In the genomic region with DNA sequence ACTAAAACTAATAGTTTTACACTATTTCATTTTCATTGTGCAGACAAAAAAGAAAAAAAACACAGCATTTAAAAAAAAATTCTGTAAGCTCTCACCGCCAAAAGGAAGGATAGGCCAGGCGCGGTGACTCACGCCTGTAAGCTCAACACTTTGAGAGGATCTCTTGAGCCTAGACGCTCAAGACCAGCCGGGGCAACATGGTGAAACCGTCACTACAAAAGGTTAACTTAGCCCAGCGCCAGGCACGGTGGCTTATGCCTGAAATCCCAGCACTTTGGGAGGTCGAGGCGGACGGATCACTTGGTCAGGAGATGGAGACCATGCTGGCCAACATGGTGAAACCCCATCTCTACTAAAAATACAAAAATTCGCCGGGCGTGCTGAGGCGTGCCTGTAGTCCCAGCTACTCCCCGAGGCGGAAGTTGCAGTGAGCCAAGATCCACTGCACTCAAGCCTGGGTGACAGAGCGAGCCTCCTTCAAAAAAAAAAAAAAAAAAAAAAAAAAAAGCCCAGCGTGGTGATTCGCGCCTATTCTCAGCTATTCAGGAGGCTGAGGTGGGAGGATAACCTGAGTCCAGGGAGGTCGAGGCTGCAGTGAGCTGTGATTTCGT, we compare ENCODE assay signal across 8 cellular contexts. TPM values are rescaled to one million over a fixed set of nuclear protein-coding genes. Genes with fewer than 3 reads are reported as not detected.
DNase-seq lines count a peak whose midpoint lies in the region; ATAC-seq and TF ChIP-seq lines count a peak whose summit lies in the region.

No MANE protein-coding gene starts in this region.

- H3K4ac ChIP-seq in mesenchymal stem cell (ENCODE audit: low read depth in 1 of 2, low read length in 2 of 2): peak overlapping the region in 1 of 2 experiments; percentile 55

- H2BK120ac ChIP-seq in mesenchymal stem cell (ENCODE audit: low read depth, low read length): no peak overlapping the region

- ATAC-seq in CD4-positive, CD25-positive, alpha-beta regulatory T cell (ENCODE audit: low read depth in 2 of 2): no peak
- ATAC-seq in HG03457 (IDR thresholded peaks at IDR 0.05; ENCODE audit: unreplicated experiment) (no peak), HG02571 (IDR thresholded peaks at IDR 0.05; ENCODE audit: unreplicated experiment) (no peak)

- H3K27me3 Mint-ChIP-seq in CD4-positive, CD25-positive, alpha-beta regulatory T cell: peaks cover 18% of the 10 kb centered on the region

- no peaks in the 10 kb centered on the region for H3K27me3 ChIP-seq in CD4-positive, CD25-positive, alpha-beta regulatory T cell (ENCODE audit: control insufficient read depth, insufficient read depth, low read length)
- no peaks in the 10 kb centered on the region for H3K27me3 ChIP-seq in mesenchymal stem cell (ENCODE audit: control insufficient read depth in 1 of 2, insufficient read depth in 1 of 2, low read length in 2 of 2)

- peaks cover 35% of the 10 kb centered on the region for H3K4me1 ChIP-seq in CD4-positive, CD25-positive, alpha-beta regulatory T cell (ENCODE audit: control insufficient read depth, insufficient read depth, low read length, poor library complexity, severe bottlenecking)
- H3K4me1 ChIP-seq in mesenchymal stem cell (ENCODE audit: control insufficient read depth, insufficient read depth, low read depth, low read length): peaks cover 11% of the 10 kb centered on the region

- no peaks in the 10 kb centered on the region for H3K36me3 ChIP-seq in CD4-positive, CD25-positive, alpha-beta regulatory T cell (ENCODE audit: control insufficient read depth, insufficient read depth, low read length)
- H3K36me3 ChIP-seq in mesenchymal stem cell (ENCODE audit: control insufficient read depth in 1 of 2, insufficient read depth in 2 of 2, low read depth in 1 of 2, low read length in 2 of 2): no peaks in the 10 kb centered on the region

- peak overlapping the region; percentile 97 for H3K9ac ChIP-seq in mesenchymal stem cell (ENCODE audit: low read length)

- no peak for TF ChIP-seq CTCF in cardiac fibroblast (IDR thresholded peaks at IDR 0.05; ENCODE audit: low read depth, low read length)

- H3K36me3 Mint-ChIP-seq in CD4-positive, CD25-positive, alpha-beta regulatory T cell: peaks cover 5% of the 10 kb centered on the region

- H3K4me3 ChIP-seq in CD4-positive, CD25-positive, alpha-beta regulatory T cell (ENCODE audit: low read depth, low read length): peak overlapping the region; percentile 99
- H3K4me3 ChIP-seq in cardiac fibroblast (replicated peaks in 1 of 2; ENCODE audit: low read depth in 2 of 2, low read length in 2 of 2) (peak overlapping the region; percentile 59 to 81), mesenchymal stem cell (ENCODE audit: insufficient read depth in 1 of 2, low read depth in 1 of 2, low read length in 2 of 2) (peak overlapping the region in 1 of 2 experiments; percentile 97)

- peaks cover 9 to 50% (median 30%) of the 10 kb centered on the region in 4 donors for H3K4me1 Mint-ChIP-seq in CD4-positive, CD25-positive, alpha-beta regulatory T cell

- 88% methylated on average over 23 of the region's 24 CpGs for WGBS in mesenchymal stem cell

- no peak overlapping the region for H2BK15ac ChIP-seq in mesenchymal stem cell (ENCODE audit: low read depth, poor library complexity, severe bottlenecking)

- no peak overlapping the region for H2AFZ ChIP-seq in mesenchymal stem cell (ENCODE audit: low read depth, low read length)

- no peak overlapping the region for H4K8ac ChIP-seq in mesenchymal stem cell (ENCODE audit: low read length)

- H3K18ac ChIP-seq in mesenchymal stem cell (ENCODE audit: low read depth in 1 of 2, low read length in 2 of 2): no peak overlapping the region

- no peak overlapping the region for H3K4me2 ChIP-seq in mesenchymal stem cell (ENCODE audit: low read length, poor library complexity, severe bottlenecking)

- peak overlapping the region; percentile 99 for H3K27ac ChIP-seq in CD4-positive, CD25-positive, alpha-beta regulatory T cell (ENCODE audit: insufficient read depth, low read length, poor library complexity, severe bottlenecking)
- H3K27ac ChIP-seq in mesenchymal stem cell (ENCODE audit: low read length, poor library complexity, severe bottlenecking): no peak overlapping the region

- H3K27ac Mint-ChIP-seq in CD4-positive, CD25-positive, alpha-beta regulatory T cell: peak overlapping the region; percentile 98 to 99 (median 98)

- peaks cover 11% of the 10 kb centered on the region for H3K79me1 ChIP-seq in mesenchymal stem cell (replicated peaks; ENCODE audit: low read length, poor library complexity, severe bottlenecking)

- no peaks in the 10 kb centered on the region for H3K9me3 Mint-ChIP-seq in CD4-positive, CD25-positive, alpha-beta regulatory T cell

- no peak overlapping the region for H3K14ac ChIP-seq in mesenchymal stem cell (ENCODE audit: low read length in 2 of 2)

- peak overlapping the region in 1 of 2 experiments; percentile 85 for H3K23ac ChIP-seq in mesenchymal stem cell (ENCODE audit: low read length in 2 of 2)

- H3K4me3 Mint-ChIP-seq in CD4-positive, CD25-positive, alpha-beta regulatory T cell: peak overlapping the region; percentile 94 to 97 (median 96)

- peak overlapping the region; percentile 20 for H2AK5ac ChIP-seq in mesenchymal stem cell (ENCODE audit: low read length, severe bottlenecking)

- H3K9me3 ChIP-seq in CD4-positive, CD25-positive, alpha-beta regulatory T cell (ENCODE audit: control insufficient read depth in 2 of 2, low read length in 2 of 2): no peaks in the 10 kb centered on the region
- no peaks in the 10 kb centered on the region for H3K9me3 ChIP-seq in mesenchymal stem cell (ENCODE audit: control insufficient read depth, low read length)

- DNase-seq in CD4-positive, CD25-positive, alpha-beta regulatory T cell: peak; percentile 50 to 81 (median 60)
- DNase-seq in Kasumi-1 (lab: John Stamatoyannopoulos, UW) (peak; percentile 50 to 78), T1000 (lab: John Stamatoyannopoulos, UW) (peak; percentile 48), cardiac fibroblast (ENCODE audit: low read depth in 2 of 2) (peak in 1 of 2 donors; percentile 63), mesenchymal stem cell (peak; percentile 28)
- peak; percentile 20 to 34 for DNase-seq in stimulated activated CD8-positive, alpha-beta memory T cell treated with anti-CD3 and anti-CD28 coated beads, Interleukin-7, amount 100 ng/mL, for 4 hours (ENCODE audit: low read depth in 2 of 2)

- no peak overlapping the region for H2BK12ac ChIP-seq in mesenchymal stem cell (ENCODE audit: low read length in 2 of 2)

- no peak overlapping the region for H2BK5ac ChIP-seq in mesenchymal stem cell (ENCODE audit: low read depth, low read length, poor library complexity, severe bottlenecking)

- H4K91ac ChIP-seq in mesenchymal stem cell (ENCODE audit: low read length): no peak overlapping the region

RNA-seq across cellular contexts. Expression of a gene that starts 14.3 kb away (rescaled TPM):
- total RNA-seq in CD4-positive, CD25-positive, alpha-beta regulatory T cell: 92.4 TPM
- polyA plus RNA-seq in CD4-positive, CD25-positive, alpha-beta regulatory T cell: 1 to 10 TPM; 7.4 to 9.0 (median 7.9) TPM
- polyA plus RNA-seq in mesenchymal stem cell (2013, experiment 1 of 2): 14.6 TPM
- 12.1 TPM for polyA plus RNA-seq in mesenchymal stem cell (2013, experiment 2 of 2)

RNA-seq across cellular contexts. Expression of a gene that starts 25.7 kb away (rescaled TPM):
- 0.59 TPM for total RNA-seq in CD4-positive, CD25-positive, alpha-beta regulatory T cell
- polyA plus RNA-seq in CD4-positive, CD25-positive, alpha-beta regulatory T cell: 1 to 10 TPM in 3 of 4 donors, under 1 TPM in 1; 0.94 to 1.7 (median 1.1) TPM
- 1.9 TPM for polyA plus RNA-seq in mesenchymal stem cell (2013, experiment 1 of 2)
- polyA plus RNA-seq in mesenchymal stem cell (2013, experiment 2 of 2): 2.1 TPM
